Comparison of ENCODE assay signal across 1 cellular context in the genomic region with DNA sequence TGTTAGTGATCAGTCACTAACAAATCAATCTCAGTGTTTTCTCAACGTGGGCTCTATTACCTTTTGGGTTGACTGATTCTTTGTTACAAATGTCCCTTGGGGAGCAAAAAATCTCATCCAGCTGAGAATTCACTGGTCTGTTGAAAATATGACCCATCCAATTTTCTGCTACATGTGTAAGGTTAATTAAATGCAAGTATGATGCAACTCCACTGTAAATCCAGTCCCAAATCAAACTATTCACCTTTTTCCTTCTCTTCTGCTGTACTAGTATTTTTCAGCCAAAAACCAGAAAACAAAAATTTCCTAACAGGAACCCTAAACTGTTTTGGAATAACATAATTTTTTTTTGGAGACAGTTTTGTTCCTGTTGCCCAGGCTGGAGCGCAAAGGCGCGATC.
TF ChIP-seq lines count a peak whose summit lies in the region.

No MANE protein-coding gene starts in this region.

TF ChIP-seq in GM23338, 12 proteins besides CTCF, POLR2A, EP300 and RAD21:
- TF ChIP-seq JUNB (IDR thresholded peaks at IDR 0.05; ENCODE audit: unreplicated experiment) = no peak
- no peak for TF ChIP-seq EZH2 (IDR thresholded peaks at IDR 0.05; ENCODE audit: low read depth, unreplicated experiment)
- TF ChIP-seq NANOG (IDR thresholded peaks at IDR 0.05; ENCODE audit: borderline replicate concordance) = no peak
- TF ChIP-seq ZNF331 (CRISPR knock-in tag; IDR thresholded peaks at IDR 0.05; ENCODE audit: low read depth) = no peak
- no peak for TF ChIP-seq EZH2phosphoT487 (IDR thresholded peaks at IDR 0.05; ENCODE audit: unreplicated experiment)
- TF ChIP-seq REST (IDR thresholded peaks at IDR 0.05; ENCODE audit: unreplicated experiment) = no peak
- TF ChIP-seq POLR2AphosphoS5 (IDR thresholded peaks at IDR 0.05; ENCODE audit: low read depth) = no peak
- TF ChIP-seq, protein P1, sequence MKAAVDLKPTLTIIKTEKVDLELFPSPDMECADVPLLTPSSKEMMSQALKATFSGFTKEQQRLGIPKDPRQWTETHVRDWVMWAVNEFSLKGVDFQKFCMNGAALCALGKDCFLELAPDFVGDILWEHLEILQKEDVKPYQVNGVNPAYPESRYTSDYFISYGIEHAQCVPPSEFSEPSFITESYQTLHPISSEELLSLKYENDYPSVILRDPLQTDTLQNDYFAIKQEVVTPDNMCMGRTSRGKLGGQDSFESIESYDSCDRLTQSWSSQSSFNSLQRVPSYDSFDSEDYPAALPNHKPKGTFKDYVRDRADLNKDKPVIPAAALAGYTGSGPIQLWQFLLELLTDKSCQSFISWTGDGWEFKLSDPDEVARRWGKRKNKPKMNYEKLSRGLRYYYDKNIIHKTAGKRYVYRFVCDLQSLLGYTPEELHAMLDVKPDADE (IDR thresholded peaks at IDR 0.05) = no peak
- no peak for TF ChIP-seq ZNF114 (CRISPR knock-in tag; IDR thresholded peaks at IDR 0.05)
- TF ChIP-seq STAT1 (IDR thresholded peaks at IDR 0.05; ENCODE audit: unreplicated experiment) = no peak
- no peak for TF ChIP-seq CREB1 (CRISPR knock-in tag; IDR thresholded peaks at IDR 0.05; ENCODE audit: low read depth)
- TF ChIP-seq, protein P2, sequence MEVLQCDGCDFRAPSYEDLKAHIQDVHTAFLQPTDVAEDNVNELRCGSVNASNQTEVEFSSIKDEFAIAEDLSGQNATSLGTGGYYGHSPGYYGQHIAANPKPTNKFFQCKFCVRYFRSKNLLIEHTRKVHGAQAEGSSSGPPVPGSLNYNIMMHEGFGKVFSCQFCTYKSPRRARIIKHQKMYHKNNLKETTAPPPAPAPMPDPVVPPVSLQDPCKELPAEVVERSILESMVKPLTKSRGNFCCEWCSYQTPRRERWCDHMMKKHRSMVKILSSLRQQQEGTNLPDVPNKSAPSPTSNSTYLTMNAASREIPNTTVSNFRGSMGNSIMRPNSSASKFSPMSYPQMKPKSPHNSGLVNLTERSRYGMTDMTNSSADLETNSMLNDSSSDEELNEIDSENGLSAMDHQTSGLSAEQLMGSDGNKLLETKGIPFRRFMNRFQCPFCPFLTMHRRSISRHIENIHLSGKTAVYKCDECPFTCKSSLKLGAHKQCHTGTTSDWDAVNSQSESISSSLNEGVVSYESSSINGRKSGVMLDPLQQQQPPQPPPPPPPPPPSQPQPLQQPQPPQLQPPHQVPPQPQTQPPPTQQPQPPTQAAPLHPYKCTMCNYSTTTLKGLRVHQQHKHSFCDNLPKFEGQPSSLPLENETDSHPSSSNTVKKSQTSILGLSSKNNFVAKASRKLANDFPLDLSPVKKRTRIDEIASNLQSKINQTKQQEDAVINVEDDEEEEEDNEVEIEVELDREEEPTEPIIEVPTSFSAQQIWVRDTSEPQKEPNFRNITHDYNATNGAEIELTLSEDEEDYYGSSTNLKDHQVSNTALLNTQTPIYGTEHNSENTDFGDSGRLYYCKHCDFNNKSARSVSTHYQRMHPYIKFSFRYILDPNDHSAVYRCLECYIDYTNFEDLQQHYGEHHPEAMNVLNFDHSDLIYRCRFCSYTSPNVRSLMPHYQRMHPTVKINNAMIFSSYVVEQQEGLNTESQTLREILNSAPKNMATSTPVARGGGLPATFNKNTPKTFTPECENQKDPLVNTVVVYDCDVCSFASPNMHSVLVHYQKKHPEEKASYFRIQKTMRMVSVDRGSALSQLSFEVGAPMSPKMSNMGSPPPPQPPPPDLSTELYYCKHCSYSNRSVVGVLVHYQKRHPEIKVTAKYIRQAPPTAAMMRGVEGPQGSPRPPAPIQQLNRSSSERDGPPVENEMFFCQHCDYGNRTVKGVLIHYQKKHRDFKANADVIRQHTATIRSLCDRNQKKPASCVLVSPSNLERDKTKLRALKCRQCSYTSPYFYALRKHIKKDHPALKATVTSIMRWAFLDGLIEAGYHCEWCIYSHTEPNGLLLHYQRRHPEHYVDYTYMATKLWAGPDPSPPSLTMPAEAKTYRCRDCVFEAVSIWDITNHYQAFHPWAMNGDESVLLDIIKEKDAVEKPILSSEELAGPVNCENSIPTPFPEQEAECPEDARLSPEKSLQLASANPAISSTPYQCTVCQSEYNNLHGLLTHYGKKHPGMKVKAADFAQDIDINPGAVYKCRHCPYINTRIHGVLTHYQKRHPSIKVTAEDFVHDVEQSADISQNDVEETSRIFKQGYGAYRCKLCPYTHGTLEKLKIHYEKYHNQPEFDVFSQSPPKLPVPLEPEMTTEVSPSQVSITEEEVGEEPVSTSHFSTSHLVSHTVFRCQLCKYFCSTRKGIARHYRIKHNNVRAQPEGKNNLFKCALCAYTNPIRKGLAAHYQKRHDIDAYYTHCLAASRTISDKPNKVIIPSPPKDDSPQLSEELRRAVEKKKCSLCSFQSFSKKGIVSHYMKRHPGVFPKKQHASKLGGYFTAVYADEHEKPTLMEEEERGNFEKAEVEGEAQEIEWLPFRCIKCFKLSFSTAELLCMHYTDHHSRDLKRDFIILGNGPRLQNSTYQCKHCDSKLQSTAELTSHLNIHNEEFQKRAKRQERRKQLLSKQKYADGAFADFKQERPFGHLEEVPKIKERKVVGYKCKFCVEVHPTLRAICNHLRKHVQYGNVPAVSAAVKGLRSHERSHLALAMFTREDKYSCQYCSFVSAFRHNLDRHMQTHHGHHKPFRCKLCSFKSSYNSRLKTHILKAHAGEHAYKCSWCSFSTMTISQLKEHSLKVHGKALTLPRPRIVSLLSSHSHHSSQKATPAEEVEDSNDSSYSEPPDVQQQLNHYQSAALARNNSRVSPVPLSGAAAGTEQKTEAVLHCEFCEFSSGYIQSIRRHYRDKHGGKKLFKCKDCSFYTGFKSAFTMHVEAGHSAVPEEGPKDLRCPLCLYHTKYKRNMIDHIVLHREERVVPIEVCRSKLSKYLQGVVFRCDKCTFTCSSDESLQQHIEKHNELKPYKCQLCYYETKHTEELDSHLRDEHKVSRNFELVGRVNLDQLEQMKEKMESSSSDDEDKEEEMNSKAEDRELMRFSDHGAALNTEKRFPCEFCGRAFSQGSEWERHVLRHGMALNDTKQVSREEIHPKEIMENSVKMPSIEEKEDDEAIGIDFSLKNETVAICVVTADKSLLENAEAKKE (CRISPR knock-in tag; IDR thresholded peaks at IDR 0.05) = no peak
